ENCODE assay signal across 1 cellular context in the genomic region with DNA sequence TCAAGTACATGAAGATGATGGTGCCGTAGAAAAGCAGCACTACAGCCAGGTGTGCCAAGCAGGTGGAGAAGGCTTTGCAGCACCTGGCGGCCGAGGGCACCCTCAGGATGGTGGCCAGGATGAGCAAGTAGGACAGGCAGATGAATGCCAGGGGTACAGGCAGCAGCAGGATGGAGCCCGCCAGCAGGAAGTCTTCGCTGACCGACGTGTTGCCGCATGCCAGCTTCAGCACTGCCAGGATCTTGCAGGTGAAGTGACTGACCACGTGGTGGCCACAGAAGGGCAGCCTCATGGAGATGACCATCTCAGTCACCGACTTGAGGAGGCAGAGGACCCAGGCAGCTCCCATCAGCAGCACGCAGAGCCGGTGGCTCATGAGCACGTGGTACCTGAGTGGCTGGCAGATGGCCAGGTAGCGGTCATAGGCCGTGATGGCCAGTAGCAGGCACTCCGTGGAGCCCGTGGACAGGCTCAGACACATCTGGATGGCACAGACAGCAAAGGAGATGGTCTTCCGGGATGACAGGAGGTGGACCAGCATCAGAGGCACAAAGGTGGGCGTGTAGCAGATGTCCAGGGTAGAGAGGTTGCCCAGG.
TF ChIP-seq lines count a peak whose summit lies in the region.

No MANE protein-coding gene starts in this region.

TF ChIP-seq in K562, 482 proteins besides CTCF, POLR2A, EP300 and RAD21:
- TF ChIP-seq, protein P1, sequence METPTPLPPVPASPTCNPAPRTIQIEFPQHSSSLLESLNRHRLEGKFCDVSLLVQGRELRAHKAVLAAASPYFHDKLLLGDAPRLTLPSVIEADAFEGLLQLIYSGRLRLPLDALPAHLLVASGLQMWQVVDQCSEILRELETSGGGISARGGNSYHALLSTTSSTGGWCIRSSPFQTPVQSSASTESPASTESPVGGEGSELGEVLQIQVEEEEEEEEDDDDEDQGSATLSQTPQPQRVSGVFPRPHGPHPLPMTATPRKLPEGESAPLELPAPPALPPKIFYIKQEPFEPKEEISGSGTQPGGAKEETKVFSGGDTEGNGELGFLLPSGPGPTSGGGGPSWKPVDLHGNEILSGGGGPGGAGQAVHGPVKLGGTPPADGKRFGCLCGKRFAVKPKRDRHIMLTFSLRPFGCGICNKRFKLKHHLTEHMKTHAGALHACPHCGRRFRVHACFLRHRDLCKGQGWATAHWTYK (CRISPR knock-in tag; IDR thresholded peaks at IDR 0.05): no peak
- TF ChIP-seq NFIC (IDR thresholded peaks at IDR 0.05): peak; percentile 56
TF ChIP-seq in K562: peak in this region for 1.
